Comparison of ENCODE assay signal across 1 cellular context in genomic region chr1:167641786-167642500, GRCh38.
TF ChIP-seq lines count a peak whose summit lies in the region.

No MANE protein-coding gene starts in this region.

TF ChIP-seq in WTC11, 78 proteins besides CTCF, POLR2A, EP300 and RAD21 (continued from another document):
- TF ChIP-seq ZNF281 (CRISPR knock-in tag; IDR thresholded peaks at IDR 0.05) = no peak
- no peak for TF ChIP-seq HMGXB4 (CRISPR knock-in tag; IDR thresholded peaks at IDR 0.05)
- no peak for TF ChIP-seq ETV6 (CRISPR knock-in tag; IDR thresholded peaks at IDR 0.05)
- no peak for TF ChIP-seq ZNF232 (CRISPR knock-in tag; IDR thresholded peaks at IDR 0.05)
- TF ChIP-seq ZNF512 (CRISPR knock-in tag; IDR thresholded peaks at IDR 0.05; ENCODE audit: borderline replicate concordance) = no peak
- no peak for TF ChIP-seq STAT6 (CRISPR knock-in tag; conservative IDR thresholded peaks at IDR 0.05; ENCODE audit: low read depth)
- TF ChIP-seq ZNF425 (CRISPR knock-in tag; conservative IDR thresholded peaks at IDR 0.05) = no peak
- no peak for TF ChIP-seq HMGA2 (CRISPR knock-in tag; IDR thresholded peaks at IDR 0.05)
- no peak for TF ChIP-seq FOXP1 (CRISPR knock-in tag; IDR thresholded peaks at IDR 0.05; ENCODE audit: borderline replicate concordance)
- TF ChIP-seq E2F5 (CRISPR knock-in tag; IDR thresholded peaks at IDR 0.05) = no peak
- no peak for TF ChIP-seq ATF6 (CRISPR knock-in tag; IDR thresholded peaks at IDR 0.05)
- TF ChIP-seq ZMAT4 (CRISPR knock-in tag; IDR thresholded peaks at IDR 0.05) = no peak
- no peak for TF ChIP-seq ZNF532 (CRISPR knock-in tag; IDR thresholded peaks at IDR 0.05; ENCODE audit: borderline replicate concordance)
- TF ChIP-seq USF2 (CRISPR knock-in tag; IDR thresholded peaks at IDR 0.05) = no peak
- no peak for TF ChIP-seq EMX1 (CRISPR knock-in tag; IDR thresholded peaks at IDR 0.05)
TF ChIP-seq in WTC11: peak in this region for 0.
